ENCODE assay signal across 1 cellular context in genomic region chr1:23345920-23346319, GRCh38.
TF ChIP-seq lines count a peak whose summit lies in the region.

No MANE protein-coding gene starts in this region.

TF ChIP-seq in IMR-90, 13 proteins besides CTCF, POLR2A, EP300 and RAD21:
- no peak for TF ChIP-seq CEBPB (IDR thresholded peaks at IDR 0.05; ENCODE audit: low read depth, low read length)
- no peak for TF ChIP-seq MAFK (IDR thresholded peaks at IDR 0.05; ENCODE audit: low read depth, low read length)
- no peak for TF ChIP-seq CHD1 (IDR thresholded peaks at IDR 0.05; ENCODE audit: low read depth, low read length)
- no peak for TF ChIP-seq BHLHE40 (IDR thresholded peaks at IDR 0.05; ENCODE audit: low read depth, low read length)
- TF ChIP-seq SMC3 (IDR thresholded peaks at IDR 0.05; ENCODE audit: low read depth, low read length), result no peak
- no peak for TF ChIP-seq RFX5 (IDR thresholded peaks at IDR 0.05; ENCODE audit: low read depth, low read length)
- no peak for TF ChIP-seq NFE2L2 (IDR thresholded peaks at IDR 0.05; ENCODE audit: low read depth, low read length)
- TF ChIP-seq MXI1 (IDR thresholded peaks at IDR 0.05; ENCODE audit: borderline replicate concordance, low read depth, low read length), result no peak
- TF ChIP-seq ELK1 (IDR thresholded peaks at IDR 0.05; ENCODE audit: borderline replicate concordance, low read depth, low read length), result no peak
